ENCODE assay signal across 1 cellular context in genomic region chr17:393806-394717, GRCh38.
TF ChIP-seq lines count a peak whose summit lies in the region.

No MANE protein-coding gene starts in this region.

TF ChIP-seq in HepG2, 621 proteins besides CTCF, POLR2A, EP300 and RAD21 (continued from another document):
- peak; percentile 76; the same call in 1 of the 2 replicates for TF ChIP-seq ARID4A (CRISPR knock-in tag; IDR thresholded peaks at IDR 0.05; ENCODE audit: borderline replicate concordance)
- TF ChIP-seq NBN (conservative IDR thresholded peaks at IDR 0.05), result no peak
- TF ChIP-seq ZBTB46 (CRISPR knock-in tag; IDR thresholded peaks at IDR 0.05; ENCODE audit: borderline replicate concordance), result no peak
- no peak for TF ChIP-seq CBX5 (CRISPR knock-in tag; IDR thresholded peaks at IDR 0.05; ENCODE audit: borderline replicate concordance)
- no peak for TF ChIP-seq ZNF619 (CRISPR knock-in tag; IDR thresholded peaks at IDR 0.05)
- peak; percentile 67 for TF ChIP-seq ELF3 (CRISPR knock-in tag; IDR thresholded peaks at IDR 0.05)
- TF ChIP-seq MBNL3 (CRISPR knock-in tag; conservative IDR thresholded peaks at IDR 0.05), result no peak
- TF ChIP-seq CBX2 (IDR thresholded peaks at IDR 0.05; ENCODE audit: low read depth, low read length), result no peak
- no peak for TF ChIP-seq CBX2 (CRISPR knock-in tag; IDR thresholded peaks at IDR 0.05; ENCODE audit: low read depth)
- no peak for TF ChIP-seq FOSL1 (CRISPR knock-in tag; IDR thresholded peaks at IDR 0.05; ENCODE audit: borderline replicate concordance)
- TF ChIP-seq ZMAT3 (CRISPR knock-in tag; conservative IDR thresholded peaks at IDR 0.05), result peak; percentile 94
- TF ChIP-seq TRIM24 (CRISPR knock-in tag; IDR thresholded peaks at IDR 0.05), result no peak
- TF ChIP-seq PRDM15 (CRISPR knock-in tag; IDR thresholded peaks at IDR 0.05), result no peak
- TF ChIP-seq ZNF18 (CRISPR knock-in tag; IDR thresholded peaks at IDR 0.05; ENCODE audit: insufficient replicate concordance), result peak; percentile 24
- TF ChIP-seq FOXO1 (CRISPR knock-in tag; IDR thresholded peaks at IDR 0.05), result peak; percentile 87
- TF ChIP-seq ZNF891 (CRISPR knock-in tag; IDR thresholded peaks at IDR 0.05), result no peak
- no peak; the same call in 1 of the 2 replicates for TF ChIP-seq GFI1 (CRISPR knock-in tag; IDR thresholded peaks at IDR 0.05; ENCODE audit: borderline replicate concordance)
- TF ChIP-seq MBD4 (IDR thresholded peaks at IDR 0.05; ENCODE audit: borderline replicate concordance, low read length), result no peak
- peak; percentile 64 for TF ChIP-seq SKIL (CRISPR knock-in tag; IDR thresholded peaks at IDR 0.05; ENCODE audit: borderline replicate concordance)
- TF ChIP-seq ZNF691 (CRISPR knock-in tag; IDR thresholded peaks at IDR 0.05; ENCODE audit: borderline replicate concordance, low read depth), result peak; percentile 47; the same call in 1 of the 2 replicates
- no peak for TF ChIP-seq PCBP1 (IDR thresholded peaks at IDR 0.05; ENCODE audit: borderline replicate concordance, low read depth, low read length)
- no peak for TF ChIP-seq ZNF30 (CRISPR knock-in tag; IDR thresholded peaks at IDR 0.05)
- no peak for TF ChIP-seq ZNF543 (CRISPR knock-in tag; IDR thresholded peaks at IDR 0.05)
